12 cellular contexts compared by ENCODE assay signal in the genomic region with DNA sequence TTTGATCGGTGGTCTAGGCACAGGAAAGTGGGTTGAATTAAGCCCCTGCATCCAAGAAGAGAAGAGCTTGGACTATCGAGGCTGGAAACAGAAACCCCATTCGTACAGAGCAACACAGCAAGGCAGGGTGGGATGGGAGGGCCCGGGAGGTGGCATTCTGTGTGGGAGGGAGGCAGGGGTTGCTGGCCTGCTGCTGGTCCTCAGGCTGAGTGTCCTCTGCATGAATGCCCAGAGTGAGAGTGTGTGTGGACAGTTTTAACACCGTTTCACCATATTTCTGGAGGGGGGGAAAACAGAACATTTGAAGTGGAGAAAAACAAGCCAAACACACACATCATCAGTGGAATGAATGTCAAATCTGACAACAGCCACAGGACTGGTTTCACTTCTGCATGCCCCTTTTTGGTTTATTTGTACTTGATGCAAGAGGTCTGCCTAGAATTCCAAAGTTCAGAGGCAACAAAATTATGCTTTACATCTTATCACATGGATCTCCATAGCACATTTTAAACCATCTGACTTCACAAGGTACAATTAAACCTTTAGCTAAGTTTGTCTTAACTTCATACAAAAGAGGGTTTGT. TPM values are rescaled to one million over a fixed set of nuclear protein-coding genes. Genes with fewer than 3 reads are reported as not detected.
DNase-seq lines count a peak whose midpoint lies in the region; ATAC-seq and TF ChIP-seq lines count a peak whose summit lies in the region.
"Had no signal": no experiment of that assay in that cellular context is flagged by ENCODE, and none has a peak within 500 bp of the region (broad histone marks: within the 10 kb centered on the region; RNA-seq: fewer than 3 reads in every experiment).

No MANE protein-coding gene starts in this region.

- H3K36me3 ChIP-seq in endodermal cell (ENCODE audit: control insufficient read depth, insufficient read depth, low read length): no peaks in the 10 kb centered on the region

- no peaks in the 10 kb centered on the region for H3K27me3 ChIP-seq in endodermal cell (ENCODE audit: control insufficient read depth, insufficient read depth, low read length, poor library complexity, severe bottlenecking)

- peak; percentile 61 for ATAC-seq in GM18520 (IDR thresholded peaks at IDR 0.05; ENCODE audit: unreplicated experiment)
- ATAC-seq in GM21786 (IDR thresholded peaks at IDR 0.05; ENCODE audit: unreplicated experiment): peak; percentile 77
- peak; percentile 82 for ATAC-seq in HG03457 (IDR thresholded peaks at IDR 0.05; ENCODE audit: unreplicated experiment)
- ATAC-seq: activated naive CD8-positive, alpha-beta T cell treated with anti-CD3 and anti-CD28 coated beads, Interleukin-2, amount 50 U/mL, for 24 hours had no signal

- H3K9me3 ChIP-seq in endodermal cell (ENCODE audit: control insufficient read depth, low read length): no peaks in the 10 kb centered on the region

- TF ChIP-seq CTCF in endodermal cell (conservative IDR thresholded peaks at IDR 0.05): no peak

- H3K9ac ChIP-seq in endodermal cell (ENCODE audit: extremely low read depth, low read length, poor library complexity, severe bottlenecking): no peak overlapping the region

- WGBS in endodermal cell (ENCODE audit: insufficient coverage in 1 of 2, insufficient read length in 1 of 2), 2 experiments: 44 to 78% methylated on average over 2 to 4 of the region's 5 CpGs

- H3K27ac ChIP-seq in endodermal cell (ENCODE audit: low read depth, low read length): no peak overlapping the region

- no peak overlapping the region for H3K4me3 ChIP-seq in endodermal cell (ENCODE audit: low read length)

- H3K4me3 Mint-ChIP-seq in endodermal cell: no peak overlapping the region
- H3K4me3 Mint-ChIP-seq: activated naive CD8-positive, alpha-beta T cell treated with anti-CD3 and anti-CD28 coated beads, Interleukin-2, amount 50 U/mL, for 24 hours had no signal

- H3K27me3 Mint-ChIP-seq in endodermal cell (ENCODE audit: insufficient read depth): no peaks in the 10 kb centered on the region

- H3K27ac Mint-ChIP-seq in endodermal cell: no peak overlapping the region
- H3K27ac Mint-ChIP-seq: activated naive CD8-positive, alpha-beta T cell treated with anti-CD3 and anti-CD28 coated beads, Interleukin-2, amount 50 U/mL, for 24 hours had no signal

- no peaks in the 10 kb centered on the region for H3K9me3 Mint-ChIP-seq in endodermal cell
- H3K9me3 Mint-ChIP-seq: activated naive CD8-positive, alpha-beta T cell treated with anti-CD3 and anti-CD28 coated beads, Interleukin-2, amount 50 U/mL, for 24 hours had no signal

- no peaks in the 10 kb centered on the region for H3K36me3 Mint-ChIP-seq in endodermal cell (ENCODE audit: low read depth)

- H3K4me1 Mint-ChIP-seq in endodermal cell: peaks cover 74% of the 10 kb centered on the region
- H3K4me1 Mint-ChIP-seq: activated naive CD8-positive, alpha-beta T cell treated with anti-CD3 and anti-CD28 coated beads, Interleukin-2, amount 50 U/mL, for 24 hours had no signal

- DNase-seq in endodermal cell (peak; percentile 63), iPS-NIHi7 (ENCODE audit: extremely low spot score) (no peak), medulla oblongata (ENCODE audit: extremely low spot score) (no peak), NCI-H146 treated with DMSO at 0.1 percent for 48 hours (lab: John Stamatoyannopoulos, UW; ENCODE audit: unreplicated experiment) (no peak), islet precursor cell (no peak)
- DNase-seq: activated naive CD8-positive, alpha-beta T cell treated with anti-CD3 and anti-CD28 coated beads, Interleukin-2, amount 50 U/mL, for 24 hours; dermis blood vessel endothelial cell; mesenchymal stem cell; T-helper 9 cell had no signal

- peaks cover 20% of the 10 kb centered on the region for H3K4me1 ChIP-seq in endodermal cell (ENCODE audit: control insufficient read depth, insufficient read depth, low read length)

RNA-seq across cellular contexts. Expression of a gene that starts 11.1 kb away (rescaled TPM):
- 1 to 10 TPM; 1.1 to 2.2 TPM for total RNA-seq in endodermal cell
- polyA plus RNA-seq in endodermal cell (2013, experiment 1 of 2): 0.53 TPM
- 1.7 TPM for polyA plus RNA-seq in endodermal cell (2013, experiment 2 of 2)
- total RNA-seq: dermis blood vessel endothelial cell had no signal
